22 cellular contexts compared by ENCODE assay signal in the genomic region with DNA sequence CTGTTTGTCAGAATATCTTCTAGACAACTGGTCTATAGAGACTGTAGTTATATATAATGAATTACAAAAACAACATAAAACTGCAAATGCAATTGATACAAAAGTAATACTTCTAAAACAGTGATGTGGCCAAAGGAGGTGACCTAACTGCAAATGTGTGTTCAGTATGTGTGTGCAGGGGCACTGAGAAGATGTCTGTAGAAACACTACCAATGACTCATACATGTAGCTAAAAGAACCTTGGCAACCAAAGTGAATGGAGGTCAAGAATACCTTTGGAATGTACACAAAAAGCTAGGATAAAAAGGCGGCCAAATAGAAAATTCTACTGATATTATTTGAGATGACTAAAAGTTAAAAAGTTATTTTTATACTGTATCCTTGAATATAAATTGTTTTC.
DNase-seq lines count a peak whose midpoint lies in the region; ATAC-seq and TF ChIP-seq lines count a peak whose summit lies in the region.
"Had no signal": no experiment of that assay in that cellular context is flagged by ENCODE, and none has a peak within 500 bp of the region (broad histone marks: within the 10 kb centered on the region; RNA-seq: fewer than 3 reads in every experiment).

No MANE protein-coding gene starts in this region.

- ATAC-seq in psoas muscle (peak; percentile 58 to 76 (median 68)), GM18519 (IDR thresholded peaks at IDR 0.05; ENCODE audit: low FRiP score, unreplicated experiment) (no peak)
- ATAC-seq: stimulated activated memory B cell treated with anti-CD40 and anti-IgM and Interleukin-4, amounts not matched to agents 10 μg/mL and 1 μg/mL and 100 μg/mL, for 72 hours had no signal

- peak overlapping the region in 1 of 2 experiments; percentile 8; a peak in 1 of 4 replicates for H3K27ac ChIP-seq in SK-N-SH (ENCODE audit: low read depth in 2 of 2, low read length in 1 of 2)
- peak overlapping the region; percentile 24 for H3K27ac ChIP-seq in psoas muscle
- H3K27ac ChIP-seq: KMS-11, vagina had no signal

- TF ChIP-seq EP300 in SK-N-SH (IDR thresholded peaks at IDR 0.05; ENCODE audit: borderline replicate concordance in 1 of 2, low read depth in 1 of 2, low read length in 1 of 2), result no peak

- H2AFZ ChIP-seq in SK-N-SH (ENCODE audit: low read depth), result no peak overlapping the region

- intact Hi-C loops in psoas muscle (cut with DNase I), result no loop called here

- TF ChIP-seq RAD21 in SK-N-SH (IDR thresholded peaks at IDR 0.05; ENCODE audit: low read length), result no peak

- POLR2A ChIA-PET in SK-N-SH (lab: Yijun Ruan, JAX), result no interaction called here

- no peak overlapping the region for H3K9ac ChIP-seq in SK-N-SH
- H3K9ac ChIP-seq: KMS-11 had no signal

- no peaks in the 10 kb centered on the region for H3K79me2 ChIP-seq in SK-N-SH (ENCODE audit: insufficient read depth)

- DNase-seq in GM03348 (ENCODE audit: low spot score) (peak; percentile 33), SK-N-SH (no peak), fibroblast of mammary gland (ENCODE audit: low read depth) (peak; percentile 84), psoas muscle (no peak), globus pallidus (ENCODE audit: low spot score) (no peak), NCI-H1105 treated with DMSO at 0.1 percent for 48 hours (lab: John Stamatoyannopoulos, UW) (no peak), HuH-7 (ENCODE audit: low spot score) (no peak)
- DNase-seq: activated CD4-positive, alpha-beta T cell treated with anti-CD3 and anti-CD28 coated beads, Interleukin-2, amount 10 ng/mL, durations not matched to agents 24 days and 14 days; activated T-cell treated with anti-CD3 and anti-CD28 coated beads, Interleukin-2, amount 50 U/mL, for 48 hours; amniotic stem cell; CD4-positive, CD25-positive, alpha-beta regulatory T cell; heart left ventricle; naive B cell; NCI-H2029 treated with DMSO at 0.1 percent for 48 hours; NCI-H748 treated with DMSO at 0.1 percent for 48 hours; RPMI8226; stimulated activated CD4-positive, alpha-beta T cell treated with anti-CD3 and anti-CD28 coated beads, Interleukin-2, amount 100 ng/mL, for 48 hours; T-helper 2 cell had no signal

- no peaks in the 10 kb centered on the region for H3K9me2 ChIP-seq in SK-N-SH

- CTCF ChIA-PET in SK-N-SH (lab: Yijun Ruan, JAX), result no interaction called here

- H3K4me3 ChIP-seq in SK-N-SH (ENCODE audit: low read depth in 2 of 2, low read length in 1 of 2), result no peak overlapping the region
- H3K4me3 ChIP-seq in fibroblast of mammary gland (ENCODE audit: control insufficient read depth, low read depth, low read length), result no peak overlapping the region
- H3K4me3 ChIP-seq in psoas muscle, result no peak overlapping the region
- H3K4me3 ChIP-seq: heart left ventricle, vagina had no signal

- no peak overlapping the region for H3K4me2 ChIP-seq in SK-N-SH
- H3K4me2 ChIP-seq: KMS-11 had no signal

- H4K20me1 ChIP-seq in SK-N-SH (ENCODE audit: insufficient read depth), result no peaks in the 10 kb centered on the region

- TF ChIP-seq CTCF in SK-N-SH (IDR thresholded peaks at IDR 0.05) (no peak), fibroblast of mammary gland (conservative IDR thresholded peaks at IDR 0.05; ENCODE audit: control insufficient read depth, insufficient read depth, low read depth, low read length) (no peak), psoas muscle (IDR thresholded peaks at IDR 0.05) (no peak)

- peaks cover 5% of the 10 kb centered on the region for H3F3A ChIP-seq in SK-N-SH (replicated peaks; ENCODE audit: insufficient read depth)

- H3K36me3 ChIP-seq in SK-N-SH (replicated peaks in 1 of 2; ENCODE audit: control insufficient read depth in 1 of 2, insufficient read depth in 2 of 2, low read length in 1 of 2) (peaks cover 33 to 87% of the 10 kb centered on the region in 2 experiments), psoas muscle (ENCODE audit: insufficient read depth in 1 of 2, low read depth in 1 of 2) (peaks cover 4 to 40% of the 10 kb centered on the region in 2 donors)

- no peaks in the 10 kb centered on the region for H3K9me3 ChIP-seq in SK-N-SH
- no peaks in the 10 kb centered on the region for H3K9me3 ChIP-seq in psoas muscle
- H3K9me3 ChIP-seq: heart left ventricle, vagina had no signal

- H3K27me3 ChIP-seq in SK-N-SH (ENCODE audit: insufficient read depth) (no peaks in the 10 kb centered on the region), psoas muscle (ENCODE audit: insufficient read depth in 3 of 3, low read length in 2 of 3) (no peaks in the 10 kb centered on the region)
- H3K27me3 ChIP-seq: heart left ventricle, vagina had no signal

- H3K4me1 ChIP-seq in SK-N-SH (ENCODE audit: control insufficient read depth in 1 of 2, insufficient read depth in 2 of 2, low read depth in 1 of 2, low read length in 1 of 2) (no peaks in the 10 kb centered on the region; a peak in 2 of 4 replicates), psoas muscle (peaks cover 19% of the 10 kb centered on the region)
- H3K4me1 ChIP-seq: vagina had no signal

- WGBS in SK-N-SH (ENCODE audit: low lambda C conversion rate), result 86% methylated on average over 1 of the region's 1 CpG
- 88 to 100% (median 96%) methylated on average over 1 of the region's 1 CpG for WGBS in psoas muscle, 3 donors

TF ChIP-seq in SK-N-SH, 30 proteins besides CTCF, POLR2A, EP300 and RAD21:
- TF ChIP-seq RXRA (IDR thresholded peaks at IDR 0.05; ENCODE audit: borderline replicate concordance, low read depth) (peak; percentile 21; the same call in 1 of the 2 replicates), FOSL2 (IDR thresholded peaks at IDR 0.05; ENCODE audit: borderline replicate concordance, low read depth) (peak; percentile 65), JUND (IDR thresholded peaks at IDR 0.05) (peak; percentile 53), MXI1 (IDR thresholded peaks at IDR 0.05; ENCODE audit: low read depth, low read length) (no peak), GATA2 (CRISPR knock-in tag; IDR thresholded peaks at IDR 0.05) (no peak)
- TF ChIP-seq, protein P1, sequence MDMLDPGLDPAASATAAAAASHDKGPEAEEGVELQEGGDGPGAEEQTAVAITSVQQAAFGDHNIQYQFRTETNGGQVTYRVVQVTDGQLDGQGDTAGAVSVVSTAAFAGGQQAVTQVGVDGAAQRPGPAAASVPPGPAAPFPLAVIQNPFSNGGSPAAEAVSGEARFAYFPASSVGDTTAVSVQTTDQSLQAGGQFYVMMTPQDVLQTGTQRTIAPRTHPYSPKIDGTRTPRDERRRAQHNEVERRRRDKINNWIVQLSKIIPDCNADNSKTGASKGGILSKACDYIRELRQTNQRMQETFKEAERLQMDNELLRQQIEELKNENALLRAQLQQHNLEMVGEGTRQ (IDR thresholded peaks at IDR 0.05; ENCODE audit: borderline replicate concordance, low read depth, low read length), result no peak

Comparison
In these comparisons a context has a peak if more than half of its experiments do, and no peak if none do; other contexts are left out.
1. DNase-seq: peak in GM03348 (single experiment) and fibroblast of mammary gland (single experiment); none in SK-N-SH (single experiment), psoas muscle (0 of 2), globus pallidus (single experiment), NCI-H1105 treated with DMSO at 0.1 percent for 48 hours (single experiment) and HuH-7 (single experiment).